Comparison of ENCODE assay signal across 21 cellular contexts in the genomic region with DNA sequence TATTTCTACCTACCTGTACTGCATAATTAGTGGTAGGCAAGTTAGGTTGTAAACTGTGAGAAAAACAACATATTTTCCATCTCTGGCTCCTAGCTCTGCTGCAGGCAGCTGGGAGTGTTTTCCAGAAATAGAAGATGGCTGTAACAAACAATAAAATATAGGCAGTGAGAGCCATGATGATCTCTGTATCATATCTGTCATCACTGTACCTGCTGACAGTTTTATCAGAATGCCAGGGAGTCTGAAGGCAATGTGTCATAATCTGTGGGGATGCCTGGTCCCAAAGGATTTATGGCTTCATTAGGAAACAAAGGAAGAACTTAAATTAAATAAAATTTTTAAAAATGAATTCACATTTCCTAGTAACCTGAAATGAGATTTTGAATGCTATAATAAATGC.
"Had no signal": no experiment of that assay in that cellular context is flagged by ENCODE, and none has a peak within 500 bp of the region (broad histone marks: within the 10 kb centered on the region; RNA-seq: fewer than 3 reads in every experiment).

No MANE protein-coding gene starts in this region.

- H3K27me3 ChIP-seq: MG63, Peyer's patch had no signal

- ATAC-seq: activated CD4-positive, CD25-positive, alpha-beta regulatory T cell treated with anti-CD3 and anti-CD28 coated beads, Interleukin-2, amount 50 U/mL, for 24 hours; activated CD8-positive, alpha-beta T cell treated with anti-CD3 and anti-CD28 coated beads, Interleukin-2, amount 10 ng/mL, durations not matched to agents 7 days and 5 days had no signal

- H3K27ac ChIP-seq: Peyer's patch, RWPE1 had no signal

- H3K4me3 ChIP-seq: MG63, Peyer's patch had no signal

- H3K36me3 ChIP-seq: MG63, Peyer's patch had no signal

- H3K4me3 Mint-ChIP-seq: activated CD8-positive, alpha-beta T cell treated with anti-CD3 and anti-CD28 coated beads, Interleukin-2, amount 10 ng/mL, durations not matched to agents 7 days and 5 days had no signal

- H3K9me3 ChIP-seq: MG63, Peyer's patch had no signal

- H3K4me1 ChIP-seq: Peyer's patch had no signal

- H3K27ac Mint-ChIP-seq: activated CD8-positive, alpha-beta T cell treated with anti-CD3 and anti-CD28 coated beads, Interleukin-2, amount 10 ng/mL, durations not matched to agents 7 days and 5 days had no signal

- DNase-seq: activated CD4-positive, alpha-beta T cell treated with anti-CD3 and anti-CD28 coated beads for 4 hours; activated CD4-positive, alpha-beta T cell treated with anti-CD3 and anti-CD28 coated beads, Interleukin-2, amount 50 U/mL, for 4 hours; activated CD8-positive, alpha-beta memory T cell treated with anti-CD3 and anti-CD28 coated beads, Interleukin-2, amount 50 U/mL, for 48 hours; activated CD8-positive, alpha-beta T cell treated with anti-CD3 and anti-CD28 coated beads, Interleukin-2, amount 10 ng/mL, durations not matched to agents 7 days and 5 days; activated naive CD4-positive, alpha-beta T cell treated with anti-CD3 and anti-CD28 coated beads, Interleukin-2, amount 50 U/mL, for 16 hours; activated T-cell treated with anti-CD3 and anti-CD28 coated beads, Interleukin-2, amount 50 U/mL, for 1 hour; aorta; cerebellar nuclear complex; MG63; MV-4-11; NCI-H1092 treated with DMSO at 0.1 percent for 48 hours; NCI-H1436; NCI-H1694 treated with DMSO at 0.1 percent for 48 hours; NCI-H2029 treated with DMSO at 0.1 percent for 48 hours; NCI-H446; NCI-H524; Peyer's patch; SHP77 treated with DMSO at 0.1 percent for 48 hours; T-helper 1 cell had no signal
